Comparison of ENCODE assay signal across 18 cellular contexts in the genomic region with DNA sequence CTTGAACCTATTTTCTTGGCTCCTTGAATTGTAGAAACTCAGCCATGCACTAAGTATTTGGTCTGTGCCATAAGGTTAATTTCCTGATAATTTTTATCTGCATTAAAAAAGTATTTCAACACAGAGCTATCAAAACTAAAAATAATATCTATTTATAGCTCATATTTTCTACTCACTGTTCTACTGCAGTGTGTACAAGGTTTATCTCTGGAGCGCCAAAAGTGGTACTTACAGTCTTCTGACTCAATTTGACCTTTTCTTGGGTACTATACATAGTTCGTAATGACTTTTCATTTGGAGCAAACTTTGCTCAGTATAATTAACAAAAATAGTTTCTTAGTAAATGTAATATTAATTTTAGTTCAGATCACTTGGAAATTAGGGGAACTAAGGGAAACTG.
"Had no signal": no experiment of that assay in that cellular context is flagged by ENCODE, and none has a peak within 500 bp of the region (broad histone marks: within the 10 kb centered on the region; RNA-seq: fewer than 3 reads in every experiment).

No MANE protein-coding gene starts in this region.

- H3K27me3 ChIP-seq: dorsolateral prefrontal cortex, hepatocyte, ovary, right lobe of liver, tibial nerve, upper lobe of left lung had no signal

- H3K4me1 ChIP-seq: psoas muscle, right lobe of liver, tibial nerve, upper lobe of left lung had no signal

- DNase-seq: dorsolateral prefrontal cortex; effector CD4-positive, alpha-beta T cell; left cardiac atrium; natural killer cell; occipital lobe; ovary; posterior cingulate gyrus; psoas muscle; right lobe of liver; small intestine; stimulated activated CD4-positive, alpha-beta T cell treated with anti-CD3 and anti-CD28 coated beads, Interleukin-15, amount 100 ng/mL, for 24 hours; stimulated activated CD4-positive, alpha-beta T cell treated with anti-CD3 and anti-CD28 coated beads, Interleukin-2, amount 100 ng/mL, for 48 hours; stimulated activated naive B cell treated with anti-CD40 and anti-IgM and Interleukin-4, amounts not matched to agents 10 μg/mL and 1 μg/mL and 100 μg/mL, for 72 hours; upper lobe of left lung had no signal

- H3K27ac ChIP-seq: hepatocyte, ovary, psoas muscle, right lobe of liver, thoracic aorta, tibial nerve, upper lobe of left lung had no signal

- H3K36me3 ChIP-seq: ovary had no signal

- H3K9me3 ChIP-seq: ovary, right lobe of liver, upper lobe of left lung had no signal

- H3K4me3 ChIP-seq: dorsolateral prefrontal cortex, hepatocyte, lung, ovary, psoas muscle, right lobe of liver, thoracic aorta, tibial nerve, upper lobe of left lung had no signal

- ATAC-seq: natural killer cell; right lobe of liver; stimulated activated naive B cell treated with anti-CD40 and anti-IgM and Interleukin-4, amounts not matched to agents 10 μg/mL and 1 μg/mL and 100 μg/mL, for 72 hours had no signal
